In the genomic region with DNA sequence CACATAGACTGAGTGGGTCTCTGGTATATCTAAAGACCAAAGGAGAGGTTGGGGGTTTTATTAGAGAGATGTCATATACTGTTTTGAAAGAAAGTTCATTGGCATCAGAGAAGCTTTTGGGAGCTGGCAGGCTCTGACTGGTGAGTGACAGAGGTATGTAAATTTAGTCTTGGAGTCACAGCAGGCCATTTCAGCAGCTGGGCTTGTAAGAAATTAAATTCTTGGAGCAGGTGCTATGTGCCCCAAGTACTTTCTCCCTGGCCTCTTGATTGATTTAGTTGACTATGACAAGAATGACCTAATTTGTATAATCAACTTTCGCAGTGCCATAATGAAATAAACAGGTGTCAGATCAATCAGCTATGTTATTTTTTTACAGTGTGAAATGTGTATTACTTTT, we compare ENCODE assay signal across 16 cellular contexts. TPM values are rescaled to one million over a fixed set of nuclear protein-coding genes. Genes with fewer than 3 reads are reported as not detected.
DNase-seq lines count a peak whose midpoint lies in the region; ATAC-seq and TF ChIP-seq lines count a peak whose summit lies in the region.
"Had no signal": no experiment of that assay in that cellular context is flagged by ENCODE, and none has a peak within 500 bp of the region (broad histone marks: within the 10 kb centered on the region; RNA-seq: fewer than 3 reads in every experiment).

No MANE protein-coding gene starts in this region.

- peaks cover 6% of the 10 kb centered on the region for H3K4me1 Mint-ChIP-seq in brain
- H3K4me1 Mint-ChIP-seq in neural progenitor cell: peaks cover 4% of the 10 kb centered on the region
- H3K4me1 Mint-ChIP-seq: B cell had no signal

- intact Hi-C loops in ascending aorta (cut with DNase I): no loop called here

- H3K36me3 ChIP-seq in neural progenitor cell (no peaks in the 10 kb centered on the region), ascending aorta (peaks cover 6 to 10% of the 10 kb centered on the region in 2 donors)

- no peak overlapping the region for H3K4me3 Mint-ChIP-seq in brain
- H3K4me3 Mint-ChIP-seq in neural progenitor cell: no peak overlapping the region
- H3K4me3 Mint-ChIP-seq: B cell; CD4-positive, alpha-beta T cell; IgD-negative memory B cell had no signal

- H3K9me3 Mint-ChIP-seq in brain (no peaks in the 10 kb centered on the region), neural progenitor cell (no peaks in the 10 kb centered on the region)
- H3K9me3 Mint-ChIP-seq: CD4-positive, alpha-beta T cell; IgD-negative memory B cell had no signal

- H3K4me1 ChIP-seq in neural progenitor cell: no peaks in the 10 kb centered on the region
- H3K4me1 ChIP-seq in ascending aorta: no peaks in the 10 kb centered on the region
- H3K4me1 ChIP-seq: HAP-1 had no signal

- no peak overlapping the region for H3K9ac ChIP-seq in neural progenitor cell

- H3K9me3 ChIP-seq in neural progenitor cell (ENCODE audit: low read depth) (no peaks in the 10 kb centered on the region), ascending aorta (no peaks in the 10 kb centered on the region)
- H3K9me3 ChIP-seq: HAP-1 had no signal

- H3K79me2 ChIP-seq in neural progenitor cell (ENCODE audit: low read depth): no peaks in the 10 kb centered on the region

- H4K20me1 ChIP-seq in neural progenitor cell (ENCODE audit: low read depth): no peaks in the 10 kb centered on the region

- H3K27ac Mint-ChIP-seq in brain (peak overlapping the region in 3 of 5 experiments; percentile 38 to 60 (median 58)), neural progenitor cell (no peak overlapping the region)
- H3K27ac Mint-ChIP-seq: B cell; CD4-positive, alpha-beta T cell; IgD-negative memory B cell had no signal

- no peak overlapping the region for H2AFZ ChIP-seq in neural progenitor cell (replicated peaks)

- H3K27me3 ChIP-seq in neural progenitor cell (no peaks in the 10 kb centered on the region), ascending aorta (no peaks in the 10 kb centered on the region)

- H3K4me2 ChIP-seq in neural progenitor cell: no peak overlapping the region

- TF ChIP-seq CTCF in brain (conservative IDR thresholded peaks at IDR 0.05): no peak
- TF ChIP-seq CTCF in neural progenitor cell (IDR thresholded peaks at IDR 0.05): no peak
- TF ChIP-seq CTCF in ascending aorta (IDR thresholded peaks at IDR 0.05): no peak

- H3K36me3 Mint-ChIP-seq in brain: peaks cover 36% of the 10 kb centered on the region
- H3K36me3 Mint-ChIP-seq in neural progenitor cell: peaks cover 12% of the 10 kb centered on the region

- no peaks in the 10 kb centered on the region for H3F3A ChIP-seq in neural progenitor cell (ENCODE audit: low read depth)

- no peak for ATAC-seq in GM21529 (IDR thresholded peaks at IDR 0.05; ENCODE audit: unreplicated experiment)

- H3K27ac ChIP-seq in neural progenitor cell (no peak overlapping the region), ascending aorta (no peak overlapping the region)

- H3K27me3 Mint-ChIP-seq in brain: no peaks in the 10 kb centered on the region
- H3K27me3 Mint-ChIP-seq in neural progenitor cell (ENCODE audit: insufficient read depth, low read depth): peaks cover 2% of the 10 kb centered on the region
- H3K27me3 Mint-ChIP-seq: B cell; CD4-positive, alpha-beta T cell; IgD-negative memory B cell had no signal

- H3K4me3 ChIP-seq in neural progenitor cell (no peak overlapping the region), ascending aorta (no peak overlapping the region)
- H3K4me3 ChIP-seq: HAP-1 had no signal

- peak; percentile 69 for DNase-seq in NCI-H82 (lab: John Stamatoyannopoulos, UW)
- no peak for DNase-seq in NCI-H82 treated with DMSO at 0.1 percent for 48 hours (lab: John Stamatoyannopoulos, UW; ENCODE audit: unreplicated experiment)
- peak; percentile 4 for DNase-seq in neural progenitor cell (ENCODE audit: low spot score)
- no peak for DNase-seq in ascending aorta (ENCODE audit: low spot score in 2 of 2)
- DNase-seq in iPS-NIHi7 (ENCODE audit: extremely low spot score): no peak
- DNase-seq: C1 segment of cervical spinal cord; CD4-positive, alpha-beta T cell; COR-L47; DMS53; GF-D8; GOT3 had no signal

RNA-seq across cellular contexts. Expression of a gene that starts 47.8 kb away (rescaled TPM):
- polyA plus RNA-seq in brain (ENCODE audit: insufficient read depth, low read depth, low replicate concordance): 7.9 TPM
- total RNA-seq in neural progenitor cell (ENCODE audit: low replicate concordance) (18.7 and 20.2 TPM in 2 replicates), ascending aorta (16.2 TPM)

Comparison
In these comparisons a context has a peak if more than half of its experiments do, and no peak if none do; other contexts are left out.
1. DNase-seq: peak in NCI-H82 (single experiment) and neural progenitor cell (single experiment); none in NCI-H82 treated with DMSO at 0.1 percent for 48 hours (single experiment), ascending aorta (0 of 2) and iPS-NIHi7 (single experiment).